In genomic region chr22:17084554-17085276, GRCh38 we compare ENCODE assay signal across 1 cellular context.
TF ChIP-seq lines count a peak whose summit lies in the region.

Gene IL17RA, plus strand, starts transcription at chr22:17085000. Its CDS starts 92 bp downstream, at chr22:17085092.

TF ChIP-seq in K562, 482 proteins besides CTCF, POLR2A, EP300 and RAD21 (continued from another document and continues in another):
- no peak for TF ChIP-seq MBD1 (CRISPR knock-in tag; IDR thresholded peaks at IDR 0.05)
- no peak for TF ChIP-seq ESRRA (IDR thresholded peaks at IDR 0.05; ENCODE audit: borderline replicate concordance, low read depth)
- no peak for TF ChIP-seq MTF1 (CRISPR knock-in tag; IDR thresholded peaks at IDR 0.05; ENCODE audit: borderline replicate concordance)
- no peak for TF ChIP-seq PRMT5 (CRISPR knock-in tag; IDR thresholded peaks at IDR 0.05)
- TF ChIP-seq CBX1 (IDR thresholded peaks at IDR 0.05; ENCODE audit: low read depth) = no peak
- no peak for TF ChIP-seq ZNF780A (CRISPR knock-in tag; IDR thresholded peaks at IDR 0.05)
- no peak for TF ChIP-seq RBM25 (IDR thresholded peaks at IDR 0.05; ENCODE audit: low read depth, low read length, severe bottlenecking)
- no peak for TF ChIP-seq MCM3 (IDR thresholded peaks at IDR 0.05)
- no peak for TF ChIP-seq ZNF507 (tag; conservative IDR thresholded peaks at IDR 0.05)
- TF ChIP-seq ZNF431 (CRISPR knock-in tag; IDR thresholded peaks at IDR 0.05) = no peak
- TF ChIP-seq HINFP (tag; conservative IDR thresholded peaks at IDR 0.05; ENCODE audit: low read depth) = no peak
- no peak for TF ChIP-seq SIX5 (IDR thresholded peaks at IDR 0.05; ENCODE audit: borderline replicate concordance in 1 of 2, insufficient read depth in 1 of 2, low read depth in 1 of 2, low read length in 2 of 2)
- TF ChIP-seq MTA1 (IDR thresholded peaks at IDR 0.05; ENCODE audit: borderline replicate concordance) = no peak
- peak; percentile 2 for TF ChIP-seq U2AF1 (optimal IDR thresholded peaks at IDR 0.05; ENCODE audit: low read depth, low read length)
- no peak for TF ChIP-seq TRIM25 (IDR thresholded peaks at IDR 0.05; ENCODE audit: borderline replicate concordance)
- no peak for TF ChIP-seq DIDO1 (tag; IDR thresholded peaks at IDR 0.05; ENCODE audit: low read depth)
- TF ChIP-seq FOXJ3 (CRISPR knock-in tag; IDR thresholded peaks at IDR 0.05) = no peak
- peak; percentile 85 for TF ChIP-seq ELF1 (tag; IDR thresholded peaks at IDR 0.05)
- no peak for TF ChIP-seq PPARD (CRISPR knock-in tag; IDR thresholded peaks at IDR 0.05)
- TF ChIP-seq LARP7 (IDR thresholded peaks at IDR 0.05) = no peak
- TF ChIP-seq ADNP (tag; IDR thresholded peaks at IDR 0.05) = no peak
- no peak for TF ChIP-seq ZNF347 (CRISPR knock-in tag; IDR thresholded peaks at IDR 0.05; ENCODE audit: low read depth)
- TF ChIP-seq SFPQ (IDR thresholded peaks at IDR 0.05; ENCODE audit: low read depth, low read length) = no peak
- no peak for TF ChIP-seq BRF1 (IDR thresholded peaks at IDR 0.05; ENCODE audit: borderline replicate concordance, extremely low read depth, insufficient read length)
- TF ChIP-seq CSDE1 (IDR thresholded peaks at IDR 0.05) = no peak
- TF ChIP-seq ZNF766 (CRISPR knock-in tag; conservative IDR thresholded peaks at IDR 0.05) = no peak
- TF ChIP-seq ZNF785 (CRISPR knock-in tag; IDR thresholded peaks at IDR 0.05) = no peak
- 0 out of 2 replicates have a peak, but pooled peaks have one; percentile 13 for TF ChIP-seq CBFA2T3 (IDR thresholded peaks at IDR 0.05)
- peak; percentile 32; the same call in 1 of the 2 replicates for TF ChIP-seq TARDBP (IDR thresholded peaks at IDR 0.05)
- TF ChIP-seq PKNOX1 (IDR thresholded peaks at IDR 0.05) = peak; percentile 15; the same call in 1 of the 2 replicates
- TF ChIP-seq HCFC1 (IDR thresholded peaks at IDR 0.05; ENCODE audit: low read depth, low read length) = peak; percentile 12; the same call in 1 of the 2 replicates
- TF ChIP-seq ZBTB2 (IDR thresholded peaks at IDR 0.05) = no peak
- TF ChIP-seq CGGBP1 (CRISPR knock-in tag; IDR thresholded peaks at IDR 0.05) = no peak
- no peak for TF ChIP-seq ZFP91 (CRISPR knock-in tag; IDR thresholded peaks at IDR 0.05)
- no peak for TF ChIP-seq CC2D1A (IDR thresholded peaks at IDR 0.05)
- TF ChIP-seq IFI16 (CRISPR knock-in tag; IDR thresholded peaks at IDR 0.05) = no peak
- no peak for TF ChIP-seq JUNB (CRISPR knock-in tag; conservative IDR thresholded peaks at IDR 0.05)
- TF ChIP-seq ZNF592 (IDR thresholded peaks at IDR 0.05) = no peak; the same call in 1 of the 2 replicates
- TF ChIP-seq CEBPZ (IDR thresholded peaks at IDR 0.05; ENCODE audit: borderline replicate concordance, low read depth, low read length) = no peak
- TF ChIP-seq CREB3L1 (IDR thresholded peaks at IDR 0.05; ENCODE audit: borderline replicate concordance, low read depth) = no peak
- TF ChIP-seq SMAD1 (IDR thresholded peaks at IDR 0.05; ENCODE audit: low read depth, low read length, partially characterized antibody) = no peak
